In the genomic region with DNA sequence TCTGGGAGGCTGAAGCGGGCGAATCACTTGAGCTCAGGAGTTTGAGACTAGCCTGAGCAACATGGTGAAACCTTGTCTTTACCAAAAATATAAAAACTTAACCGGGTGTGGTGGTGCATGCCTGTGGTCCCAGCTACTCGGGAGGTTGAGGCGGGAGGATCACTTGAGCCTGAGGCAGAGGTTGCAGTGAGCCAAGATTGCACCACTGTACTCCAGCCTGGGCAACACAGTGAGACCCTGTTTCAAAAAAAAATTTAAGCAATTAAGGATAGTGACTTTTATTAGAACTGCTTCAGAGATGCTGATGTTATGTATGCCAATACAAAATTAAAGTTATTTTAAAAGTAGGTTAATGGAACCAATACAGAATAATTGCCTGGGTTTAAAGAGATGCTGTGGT, we compare ENCODE assay signal across 4 cellular contexts. TPM values are rescaled to one million over a fixed set of nuclear protein-coding genes. Genes with fewer than 3 reads are reported as not detected.
"Had no signal": no experiment of that assay in that cellular context is flagged by ENCODE, and none has a peak within 500 bp of the region (broad histone marks: within the 10 kb centered on the region; RNA-seq: fewer than 3 reads in every experiment).

No MANE protein-coding gene starts in this region.

RNA-seq across cellular contexts. Expression of a gene that starts 48.8 kb away (rescaled TPM):
- total RNA-seq: HT-29, HT1080, IMR-90 had no signal
- polyA plus RNA-seq: IgD-negative memory B cell, IMR-90 had no signal
